ENCODE assay signal across 33 cellular contexts in genomic region chr7:144416341-144416740, GRCh38. TPM values are rescaled to one million over a fixed set of nuclear protein-coding genes. Genes with fewer than 3 reads are reported as not detected.
"Had no signal": no experiment of that assay in that cellular context is flagged by ENCODE, and none has a peak within 500 bp of the region (broad histone marks: within the 10 kb centered on the region; RNA-seq: fewer than 3 reads in every experiment).

No MANE protein-coding gene starts in this region.

- H3K27me3 ChIP-seq: thyroid gland, upper lobe of right lung had no signal

- H3K9me3 ChIP-seq: thyroid gland, upper lobe of right lung had no signal

- H3K36me3 ChIP-seq: esophagus muscularis mucosa, thyroid gland, upper lobe of right lung had no signal

- H3K4me3 ChIP-seq: esophagus muscularis mucosa, skin epidermis, thyroid gland, upper lobe of right lung had no signal

- H3K27ac ChIP-seq: esophagus muscularis mucosa, thyroid gland, upper lobe of right lung had no signal

- H3K4me3 Mint-ChIP-seq: activated naive CD8-positive, alpha-beta T cell; activated T-cell treated with anti-CD3 and anti-CD28 coated beads, Interleukin-2, amount 50 U/mL, for 72 hours; effector memory CD8-positive, alpha-beta T cell; nephron; stimulated activated effector memory CD8-positive, alpha-beta T cell treated with anti-CD3 and anti-CD28 coated beads, Interleukin-12 subunit alpha, Interleukin-12 subunit beta, amount 100 ng/mL, for 72 hours; stimulated activated naive CD8-positive, alpha-beta T cell treated with anti-CD3 and anti-CD28 coated beads, Interleukin-15, amount 100 ng/mL, for 72 hours had no signal

- H3K9me3 Mint-ChIP-seq: activated T-cell treated with anti-CD3 and anti-CD28 coated beads, Interleukin-2, amount 50 U/mL, for 72 hours; effector memory CD8-positive, alpha-beta T cell; stimulated activated effector memory CD8-positive, alpha-beta T cell treated with anti-CD3 and anti-CD28 coated beads, Interleukin-12 subunit alpha, Interleukin-12 subunit beta, amount 100 ng/mL, for 72 hours; stimulated activated naive CD8-positive, alpha-beta T cell treated with anti-CD3 and anti-CD28 coated beads, Interleukin-15, amount 100 ng/mL, for 72 hours had no signal

- DNase-seq: activated CD4-positive, alpha-beta T cell treated with anti-CD3 and anti-CD28 coated beads for 4 hours; activated CD4-positive, alpha-beta T cell treated with anti-CD3 and anti-CD28 coated beads, Interleukin-2, amount 50 U/mL, for 4 hours; activated CD4-positive, CD25-positive, alpha-beta regulatory T cell; activated effector memory CD4-positive, alpha-beta T cell treated with Interleukin-2 at 50 U/mL for 16 hours; activated naive CD4-positive, alpha-beta T cell treated with Interleukin-2 at 50 U/mL for 16 hours; activated T-cell treated with anti-CD3 and anti-CD28 coated beads for 4 hours; activated T-cell treated with anti-CD3 and anti-CD28 coated beads, Interleukin-2, amount 50 U/mL, for 72 hours; anterior cingulate cortex; cortex of kidney; effector memory CD8-positive, alpha-beta T cell; islet precursor cell; left cardiac atrium; left ventricle myocardium superior; stimulated activated CD4-positive, alpha-beta T cell treated with anti-CD3 and anti-CD28 coated beads, Interleukin-4, amount 100 ng/mL, for 24 hours; stimulated activated naive CD8-positive, alpha-beta T cell treated with anti-CD3 and anti-CD28 coated beads, Interleukin-15, amount 100 ng/mL, for 72 hours; substantia nigra; thyroid gland; upper lobe of right lung had no signal

- H3K27ac Mint-ChIP-seq: activated naive CD8-positive, alpha-beta T cell; activated T-cell treated with anti-CD3 and anti-CD28 coated beads, Interleukin-2, amount 50 U/mL, for 72 hours; effector memory CD8-positive, alpha-beta T cell; nephron; stimulated activated effector memory CD8-positive, alpha-beta T cell treated with anti-CD3 and anti-CD28 coated beads, Interleukin-12 subunit alpha, Interleukin-12 subunit beta, amount 100 ng/mL, for 72 hours; stimulated activated naive CD8-positive, alpha-beta T cell treated with anti-CD3 and anti-CD28 coated beads, Interleukin-15, amount 100 ng/mL, for 72 hours had no signal

- H3K4me1 Mint-ChIP-seq: nephron; stimulated activated effector memory CD8-positive, alpha-beta T cell treated with anti-CD3 and anti-CD28 coated beads, Interleukin-12 subunit alpha, Interleukin-12 subunit beta, amount 100 ng/mL, for 72 hours; stimulated activated naive CD8-positive, alpha-beta T cell treated with anti-CD3 and anti-CD28 coated beads, Interleukin-15, amount 100 ng/mL, for 72 hours had no signal

- H3K4me1 ChIP-seq: esophagus muscularis mucosa, thyroid gland, upper lobe of right lung had no signal

- H3K36me3 Mint-ChIP-seq: stimulated activated effector memory CD8-positive, alpha-beta T cell treated with anti-CD3 and anti-CD28 coated beads, Interleukin-12 subunit alpha, Interleukin-12 subunit beta, amount 100 ng/mL, for 72 hours had no signal

RNA-seq across cellular contexts. Expression of gene NOBOX, which starts 12.8 kb away (rescaled TPM):
- total RNA-seq: activated T-cell treated with anti-CD3 and anti-CD28 coated beads, Interleukin-2, amount 50 U/mL, for 72 hours; cardiac septum; chondrocyte; esophagus muscularis mucosa; frontal cortex; left cardiac atrium; left ventricle myocardium superior; lung microvascular endothelial cell; mucosa of gallbladder; osteocyte; posterior vena cava; renal cortical epithelial cell; sciatic nerve; T-helper 1 cell treated with Interleukin-12 subunit alpha and Interleukin-12 subunit beta and Interleukin-4 antibody, amounts not matched to agents 30 ng/mL and 1 ng/mL, for 36 hours; thyroid gland; upper lobe of right lung had no signal
